In genomic region chr20:5172167-5172586, GRCh38 we compare ENCODE assay signal across 11 cellular contexts. TPM values are rescaled to one million over a fixed set of nuclear protein-coding genes. Genes with fewer than 3 reads are reported as not detected.
DNase-seq lines count a peak whose midpoint lies in the region; ATAC-seq and TF ChIP-seq lines count a peak whose summit lies in the region.
"Had no signal": no experiment of that assay in that cellular context is flagged by ENCODE, and none has a peak within 500 bp of the region (broad histone marks: within the 10 kb centered on the region; RNA-seq: fewer than 3 reads in every experiment).

No MANE protein-coding gene starts in this region.

- no peak for TF ChIP-seq CTCF in CD8-positive, alpha-beta T cell (IDR thresholded peaks at IDR 0.05)
- no peak for TF ChIP-seq CTCF in natural killer cell (IDR thresholded peaks at IDR 0.05)
- TF ChIP-seq CTCF in ovary (IDR thresholded peaks at IDR 0.05), result no peak

- no peaks in the 10 kb centered on the region for H3K27me3 ChIP-seq in CD8-positive, alpha-beta T cell (ENCODE audit: insufficient read depth, low read length)
- H3K27me3 ChIP-seq in SJCRH30 (no peaks in the 10 kb centered on the region), ovary (no peaks in the 10 kb centered on the region)

- peaks cover 48% of the 10 kb centered on the region for H3K36me3 Mint-ChIP-seq in CD8-positive, alpha-beta T cell
- H3K36me3 Mint-ChIP-seq in natural killer cell, result no peaks in the 10 kb centered on the region

- POLR2A ChIA-PET in CD8-positive, alpha-beta T cell (lab: Charles Lee), result no interaction called here

- no peak for TF ChIP-seq POLR2A in ovary (IDR thresholded peaks at IDR 0.05)

- H3K9me3 Mint-ChIP-seq in CD8-positive, alpha-beta T cell, result no peaks in the 10 kb centered on the region
- no peaks in the 10 kb centered on the region for H3K9me3 Mint-ChIP-seq in natural killer cell

- H3K4me3 Mint-ChIP-seq in CD8-positive, alpha-beta T cell, result no peak overlapping the region
- H3K4me3 Mint-ChIP-seq in natural killer cell, result no peak overlapping the region

- CTCF ChIA-PET in CD8-positive, alpha-beta T cell (lab: Charles Lee), result interaction anchor here (2.0 kb wide), 1 partner anchor 34 kb away, joined by 4 read pairs; no protein-coding TSS in a partner anchor

- peaks cover 15% of the 10 kb centered on the region for H3K4me1 ChIP-seq in CD8-positive, alpha-beta T cell (ENCODE audit: insufficient read depth, low read length)
- peaks cover 36% of the 10 kb centered on the region for H3K4me1 ChIP-seq in SJCRH30
- peaks cover 12% of the 10 kb centered on the region for H3K4me1 ChIP-seq in ovary (ENCODE audit: insufficient read depth)
- H3K4me1 ChIP-seq: Caco-2 had no signal

- no peak overlapping the region for H3K4me3 ChIP-seq in CD8-positive, alpha-beta T cell (ENCODE audit: low read depth, low read length)
- H3K4me3 ChIP-seq in SJCRH30 (no peak overlapping the region), ovary (no peak overlapping the region)

- intact Hi-C loops in CD8-positive, alpha-beta T cell (cut with DNase I, micrococcal nuclease), result no loop called here
- intact Hi-C loops in natural killer cell (cut with micrococcal nuclease) (no loop called here), ovary (cut with DNase I) (loop anchor here in 1 of 4 donors (5.0 kb wide), 1 partner anchor 45 kb away; the partner anchor contains the start of gene CDS2)

- H3K36me3 ChIP-seq in CD8-positive, alpha-beta T cell (ENCODE audit: insufficient read depth, low read length), result peaks cover 15% of the 10 kb centered on the region
- H3K36me3 ChIP-seq in SJCRH30, result peaks cover 7% of the 10 kb centered on the region; the same call in 1 of the 2 replicates
- H3K36me3 ChIP-seq in ovary, result no peaks in the 10 kb centered on the region

- no peak for TF ChIP-seq EP300 in ovary (IDR thresholded peaks at IDR 0.05)

- peak overlapping the region; percentile 69 for H3K27ac Mint-ChIP-seq in CD8-positive, alpha-beta T cell
- H3K27ac Mint-ChIP-seq in natural killer cell, result peak overlapping the region; percentile 1 to 65

- ATAC-seq in CD8-positive, alpha-beta T cell, result no peak
- ATAC-seq in GM19395 (IDR thresholded peaks at IDR 0.05; ENCODE audit: unreplicated experiment) (peak; percentile 47), natural killer cell (peak in 2 of 3 donors; percentile 24 to 41), esophagus mucosa (no peak)

- 76 to 81% (median 77%) methylated on average over 7 of the region's 7 CpGs for WGBS in ovary, 3 donors

- no peaks in the 10 kb centered on the region for H3K27me3 Mint-ChIP-seq in CD8-positive, alpha-beta T cell (ENCODE audit: low read depth)
- H3K27me3 Mint-ChIP-seq in natural killer cell (ENCODE audit: low read depth in 2 of 2), result no peaks in the 10 kb centered on the region

- H3K27ac ChIP-seq in CD8-positive, alpha-beta T cell (ENCODE audit: low read depth, low read length), result no peak overlapping the region
- H3K27ac ChIP-seq in SJCRH30 (peak overlapping the region; percentile 12; the same call in 1 of the 2 replicates), ovary (no peak overlapping the region)
- H3K27ac ChIP-seq: HL-60 had no signal

- H3K9me3 ChIP-seq in CD8-positive, alpha-beta T cell (ENCODE audit: low read length), result no peaks in the 10 kb centered on the region
- H3K9me3 ChIP-seq in SJCRH30 (replicated peaks) (no peaks in the 10 kb centered on the region), ovary (no peaks in the 10 kb centered on the region)
- H3K9me3 ChIP-seq: Caco-2 had no signal

- DNase-seq in CD8-positive, alpha-beta T cell, result no peak
- no peak for DNase-seq in SJCRH30
- DNase-seq in natural killer cell, result no peak
- DNase-seq in ovary, result no peak
- no peak for DNase-seq in NCI-H2227 treated with DMSO at 0.1 percent for 48 hours (lab: John Stamatoyannopoulos, UW)
- DNase-seq in COLO829 (ENCODE audit: low spot score), result no peak
- DNase-seq: Caco-2, MV-4-11 had no signal

- H3K4me1 Mint-ChIP-seq in CD8-positive, alpha-beta T cell (ENCODE audit: low read depth), result peaks cover 50% of the 10 kb centered on the region
- H3K4me1 Mint-ChIP-seq in natural killer cell, result peaks cover 52 to 53% of the 10 kb centered on the region in 2 donors

RNA-seq across cellular contexts. Expression of gene CDS2, which starts 45.4 kb away (rescaled TPM):
- 10 to 100 TPM; 68.7 to 70.9 TPM for total RNA-seq in CD8-positive, alpha-beta T cell
- 29.1 and 30.1 TPM in 2 replicates for total RNA-seq in SJCRH30 (2014; rRNA removed; shearing (Covaris generic))
- 10 to 100 TPM; 45.6 to 54.7 (median 53.8) TPM for total RNA-seq in natural killer cell
- total RNA-seq in ovary, result 10 to 100 TPM; 18.5 to 43.7 (median 37.6) TPM
- polyA plus RNA-seq in ovary, result 10 to 100 TPM; 11.4 to 54.6 TPM
- 24.5 TPM for total RNA-seq in esophagus mucosa

RNA-seq across cellular contexts. Expression of gene PCNA, which starts 52.4 kb away (rescaled TPM):
- total RNA-seq in CD8-positive, alpha-beta T cell, result 10 to 100 TPM; 40.2 to 40.6 TPM
- 431 and 450 TPM in 2 replicates for total RNA-seq in SJCRH30 (2014; rRNA removed; shearing (Covaris generic))
- 10 to 100 TPM; 41.5 to 50.6 (median 46.9) TPM for total RNA-seq in natural killer cell
- 10 to 100 TPM; 34.1 to 50.0 (median 38.8) TPM for total RNA-seq in ovary
- polyA plus RNA-seq in ovary, result 10 to 100 TPM; 42.1 to 49.0 TPM
- total RNA-seq in esophagus mucosa, result 81.9 TPM

RNA-seq across cellular contexts. Expression of gene TMEM230, which starts 59.3 kb away (rescaled TPM):
- total RNA-seq in CD8-positive, alpha-beta T cell, result 10 to 100 TPM; 20.7 to 23.5 TPM
- total RNA-seq in SJCRH30 (2014; rRNA removed; shearing (Covaris generic)), result 162 and 165 TPM in 2 replicates
- total RNA-seq in natural killer cell (10 to 100 TPM; 49.9 to 67.4 (median 59.9) TPM), ovary (100 to 1,000 TPM in 2 of 7 donors, 10 to 100 TPM in 5; 57.7 to 119 (median 97.7) TPM), esophagus mucosa (34.9 TPM)
- polyA plus RNA-seq in ovary, result 100 to 1,000 TPM; 124 to 194 TPM

Comparison
In these comparisons a context has a peak if more than half of its experiments do, and no peak if none do; other contexts are left out.
1. ATAC-seq: peak in GM19395 (single experiment) and natural killer cell (2 of 3); none in CD8-positive, alpha-beta T cell (single experiment) and esophagus mucosa (single experiment).